Comparison of ENCODE assay signal across 19 cellular contexts in the genomic region with DNA sequence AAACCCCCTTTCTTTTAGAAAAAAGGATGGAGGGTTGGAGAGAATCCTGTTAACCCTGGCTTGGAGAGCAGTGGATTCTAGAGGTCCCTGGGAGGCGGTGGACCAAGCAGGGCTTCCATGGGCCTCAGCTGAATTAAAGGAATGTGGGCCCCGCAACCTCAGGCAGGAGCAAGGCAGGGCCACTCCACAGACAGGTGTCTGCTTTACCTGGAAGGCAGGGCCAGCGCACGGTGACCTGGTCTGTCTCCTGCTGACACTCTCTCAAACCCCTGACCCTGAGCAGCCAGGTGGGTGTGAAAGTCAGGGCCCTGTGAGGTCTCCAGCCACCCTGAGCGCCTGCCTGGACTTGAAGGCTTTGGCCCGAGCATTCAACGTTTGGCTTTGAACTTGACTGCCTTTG.
"Had no signal": no experiment of that assay in that cellular context is flagged by ENCODE, and none has a peak within 500 bp of the region (broad histone marks: within the 10 kb centered on the region; RNA-seq: fewer than 3 reads in every experiment).

No MANE protein-coding gene starts in this region.

- H3K4me1 Mint-ChIP-seq: stimulated activated memory B cell treated with anti-CD40 and anti-IgM and Interleukin-4, amounts not matched to agents 10 μg/mL and 1 μg/mL and 100 μg/mL, for 72 hours had no signal

- DNase-seq: caudate nucleus; colonic mucosa; dermis blood vessel endothelial cell; left colon; left ventricle myocardium superior; psoas muscle; retina; right lobe of liver; spleen; stimulated activated CD4-positive, alpha-beta T cell treated with anti-CD3 and anti-CD28 coated beads, Interleukin-15, amount 100 ng/mL, for 24 hours; stimulated activated CD4-positive, alpha-beta T cell treated with anti-CD3 and anti-CD28 coated beads, Interleukin-1b, Interleukin-23, amount 100 ng/mL, for 48 hours; stimulated activated CD4-positive, alpha-beta T cell treated with anti-CD3 and anti-CD28 coated beads, Interleukin-4, amount 100 ng/mL, for 24 hours had no signal

- H3K9me3 Mint-ChIP-seq: nephron; stimulated activated memory B cell treated with anti-CD40 and anti-IgM and Interleukin-4, amounts not matched to agents 10 μg/mL and 1 μg/mL and 100 μg/mL, for 72 hours; stimulated activated naive CD8-positive, alpha-beta T cell treated with anti-CD3 and anti-CD28 coated beads, Interleukin-15, Interleukin-2, amounts not matched to agents 100 ng/mL and 50 ng/mL, for 24 hours had no signal

- H3K4me3 Mint-ChIP-seq: nephron; stimulated activated memory B cell treated with anti-CD40 and anti-IgM and Interleukin-4, amounts not matched to agents 10 μg/mL and 1 μg/mL and 100 μg/mL, for 72 hours; stimulated activated naive CD8-positive, alpha-beta T cell treated with anti-CD3 and anti-CD28 coated beads, Interleukin-15, Interleukin-2, amounts not matched to agents 100 ng/mL and 50 ng/mL, for 24 hours had no signal

- H3K27ac ChIP-seq: colonic mucosa, esophagus muscularis mucosa, gastroesophageal sphincter, psoas muscle, right lobe of liver, spleen, tibial nerve had no signal

- H3K9me3 ChIP-seq: colonic mucosa, esophagus muscularis mucosa, gastroesophageal sphincter, psoas muscle, right lobe of liver, spleen, tibial nerve had no signal

- H3K36me3 Mint-ChIP-seq: stimulated activated memory B cell treated with anti-CD40 and anti-IgM and Interleukin-4, amounts not matched to agents 10 μg/mL and 1 μg/mL and 100 μg/mL, for 72 hours had no signal

- H3K4me3 ChIP-seq: colonic mucosa, esophagus muscularis mucosa, gastroesophageal sphincter, lung, psoas muscle, right lobe of liver, spleen, tibial nerve had no signal

- ATAC-seq: gastroesophageal sphincter, left colon, left ventricle myocardium superior, psoas muscle, right lobe of liver had no signal

- H3K27ac Mint-ChIP-seq: nephron; stimulated activated memory B cell treated with anti-CD40 and anti-IgM and Interleukin-4, amounts not matched to agents 10 μg/mL and 1 μg/mL and 100 μg/mL, for 72 hours; stimulated activated naive CD8-positive, alpha-beta T cell treated with anti-CD3 and anti-CD28 coated beads, Interleukin-15, Interleukin-2, amounts not matched to agents 100 ng/mL and 50 ng/mL, for 24 hours had no signal

- H3K4me1 ChIP-seq: colonic mucosa, gastroesophageal sphincter, psoas muscle had no signal

- H3K36me3 ChIP-seq: colonic mucosa, esophagus muscularis mucosa, gastroesophageal sphincter, right lobe of liver, spleen, tibial nerve had no signal

- H3K27me3 ChIP-seq: colonic mucosa, esophagus muscularis mucosa, gastroesophageal sphincter, right lobe of liver, spleen, tibial nerve had no signal
